ENCODE assay signal across 12 cellular contexts in genomic region chr4:123833156-123833555, GRCh38.
DNase-seq lines count a peak whose midpoint lies in the region; ATAC-seq, FAIRE-seq and TF ChIP-seq lines count a peak whose summit lies in the region.
"Had no signal": no experiment of that assay in that cellular context is flagged by ENCODE, and none has a peak within 500 bp of the region (broad histone marks: within the 10 kb centered on the region; RNA-seq: fewer than 3 reads in every experiment).

No MANE protein-coding gene starts in this region.

- peak overlapping the region; percentile 84 to 92 (median 90) for H3K27ac ChIP-seq in gastrocnemius medialis
- H3K27ac ChIP-seq: BLaER1 had no signal

- H3K9me3 ChIP-seq in gastrocnemius medialis = no peaks in the 10 kb centered on the region
- H3K9me3 ChIP-seq: BLaER1 had no signal

- no peak for TF ChIP-seq POLR2A in gastrocnemius medialis (IDR thresholded peaks at IDR 0.05)

- in situ Hi-C loops in gastrocnemius medialis (cut with MboI; ENCODE audit: low sequenced_read_pairs in 4 of 4) = loop anchor here in 2 of 4 donors (25.0 kb wide), 1 partner anchor 421 kb away; no protein-coding TSS in a partner anchor

- peaks cover 17 to 22% of the 10 kb centered on the region in 2 donors for H3K4me1 ChIP-seq in gastrocnemius medialis
- H3K4me1 ChIP-seq: BLaER1 had no signal

- intact Hi-C loops in gastrocnemius medialis (cut with DNase I; ENCODE audit: low total_unique reads) = loop anchor here (2.0 to 5.0 kb wide), 5 partner anchors 40 to 1104 kb away; no protein-coding TSS in a partner anchor

- ATAC-seq in gastrocnemius medialis (no peak), GM21423 (IDR thresholded peaks at IDR 0.05; ENCODE audit: unreplicated experiment) (no peak), GM19452 (IDR thresholded peaks at IDR 0.05; ENCODE audit: unreplicated experiment) (no peak)

- FAIRE-seq in TTC549 (lab: Jason Lieb, UNC) = peak; percentile 98

- TF ChIP-seq CTCF in fibroblast of villous mesenchyme (IDR thresholded peaks at IDR 0.05; ENCODE audit: insufficient read depth, low read depth, low read length) (no peak), gastrocnemius medialis (IDR thresholded peaks at IDR 0.05 in 4 of 5, conservative IDR thresholded peaks at IDR 0.05 in 1 of 5) (no peak)

- H3K27me3 ChIP-seq in gastrocnemius medialis = no peaks in the 10 kb centered on the region
- H3K27me3 ChIP-seq: BLaER1 had no signal

- peak; percentile 88 for DNase-seq in EH (ENCODE audit: low read depth)
- peak; percentile 32 for DNase-seq in fibroblast of villous mesenchyme (ENCODE audit: low read depth)
- DNase-seq in gastrocnemius medialis = no peak
- no peak for DNase-seq in stimulated activated naive CD4-positive, alpha-beta T cell (lab: John Stamatoyannopoulos, UW)
- DNase-seq in glomerular visceral epithelial cell (ENCODE audit: extremely low spot score) = no peak
- DNase-seq: activated naive CD4-positive, alpha-beta T cell treated with Interleukin-2 at 50 U/mL for 16 hours; NCI-H2227 treated with DMSO at 0.1 percent for 48 hours; nucleus accumbens had no signal

- H3K36me3 ChIP-seq in gastrocnemius medialis = no peaks in the 10 kb centered on the region
- H3K36me3 ChIP-seq: BLaER1 had no signal

- H3K4me3 ChIP-seq in fibroblast of villous mesenchyme (ENCODE audit: low read depth, low read length) (no peak overlapping the region), gastrocnemius medialis (no peak overlapping the region)
- H3K4me3 ChIP-seq: BLaER1 had no signal

Comparison
In these comparisons a context has a peak if more than half of its experiments do, and no peak if none do; other contexts are left out.
1. DNase-seq: peak in EH (single experiment) and fibroblast of villous mesenchyme (single experiment); none in gastrocnemius medialis (0 of 2), stimulated activated naive CD4-positive, alpha-beta T cell (0 of 6) and glomerular visceral epithelial cell (single experiment).